Comparison of ENCODE assay signal across 16 cellular contexts in the genomic region with DNA sequence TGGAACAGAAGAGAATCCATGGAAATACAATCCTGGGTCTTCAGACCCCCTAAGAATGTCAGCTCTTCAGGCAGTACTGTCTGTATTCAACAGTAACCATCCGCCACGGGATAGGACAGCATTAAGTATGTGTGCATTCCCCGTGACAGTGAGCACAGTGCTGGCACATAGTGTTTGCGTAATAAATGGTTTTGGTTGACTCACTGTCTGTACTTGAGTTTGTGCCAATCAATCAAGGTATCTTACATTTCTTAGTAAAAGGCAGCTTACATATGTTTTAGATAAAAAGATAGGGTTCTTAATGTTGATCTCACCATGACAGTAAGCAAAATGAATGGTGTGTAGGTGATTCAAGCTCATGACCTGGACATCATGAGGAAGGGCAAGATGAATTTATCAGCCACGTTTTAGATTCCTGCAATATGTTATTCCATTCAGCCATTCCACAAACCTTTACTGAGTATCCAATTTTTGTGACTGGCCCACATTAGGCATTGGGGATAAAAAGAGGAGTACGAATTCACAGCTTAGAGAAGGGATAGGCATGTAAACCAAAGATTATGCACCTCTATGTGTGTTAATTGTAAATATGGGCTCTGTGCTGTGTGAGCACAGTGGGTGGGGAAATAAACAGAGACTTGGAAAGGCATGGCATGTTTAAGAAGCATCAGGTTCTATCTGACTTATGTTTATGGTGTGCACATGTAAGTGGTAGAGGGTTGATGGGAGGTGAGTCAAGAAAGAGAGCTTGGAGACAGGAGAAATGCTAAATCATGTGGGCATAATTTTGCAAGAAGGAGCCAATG.
DNase-seq lines count a peak whose midpoint lies in the region; ATAC-seq and TF ChIP-seq lines count a peak whose summit lies in the region.
"Had no signal": no experiment of that assay in that cellular context is flagged by ENCODE, and none has a peak within 500 bp of the region (broad histone marks: within the 10 kb centered on the region; RNA-seq: fewer than 3 reads in every experiment).

No MANE protein-coding gene starts in this region.

- H4K20me1 ChIP-seq in PC-3 (ENCODE audit: low read length) (no peaks in the 10 kb centered on the region), fibroblast of lung (ENCODE audit: control insufficient read depth, extremely low read depth, insufficient read depth, low read length) (no peaks in the 10 kb centered on the region)

- intact Hi-C loops in PC-3 (cut with micrococcal nuclease) (no loop called here), posterior vena cava (cut with DNase I) (no loop called here)

- H3K4me3 ChIP-seq in PC-3 (ENCODE audit: low read length) (no peak overlapping the region), fibroblast of lung (replicated peaks in 1 of 4; ENCODE audit: control extremely low read depth in 1 of 4, insufficient read depth in 1 of 4, low read depth in 3 of 4, low read length in 4 of 4) (no peak overlapping the region)

- no peaks in the 10 kb centered on the region for H3K9me2 ChIP-seq in PC-3 (replicated peaks; ENCODE audit: low read length)

- H3K4me1 ChIP-seq in PC-3 (ENCODE audit: insufficient read depth, low read length): peaks cover 18% of the 10 kb centered on the region
- no peaks in the 10 kb centered on the region for H3K4me1 ChIP-seq in fibroblast of lung (ENCODE audit: control insufficient read depth, extremely low read depth, insufficient read depth, low read length)

- peak overlapping the region; percentile 33 for H3K4me2 ChIP-seq in PC-3 (ENCODE audit: low read length)
- no peak overlapping the region for H3K4me2 ChIP-seq in fibroblast of lung (ENCODE audit: extremely low read depth, insufficient read depth, low read length)

- H2AFZ ChIP-seq in PC-3 (ENCODE audit: low read length): peak overlapping the region; percentile 27
- no peak overlapping the region for H2AFZ ChIP-seq in fibroblast of lung (ENCODE audit: low read length)

- peak; percentile 61 for ATAC-seq in PC-3
- no peak for ATAC-seq in HG03378 (IDR thresholded peaks at IDR 0.05; ENCODE audit: unreplicated experiment)
- ATAC-seq: activated naive CD4-positive, alpha-beta T cell treated with anti-CD3 and anti-CD28 coated beads, Interleukin-2, amount 50 U/mL, for 72 hours; left cardiac atrium had no signal

- DNase-seq in DMS53 (lab: John Stamatoyannopoulos, UW): peak; percentile 47
- DNase-seq in DMS53 treated with DMSO at 0.1 percent for 48 hours (lab: John Stamatoyannopoulos, UW; ENCODE audit: unreplicated experiment): no peak
- DNase-seq in PC-3: peak; percentile 87
- peak; percentile 37 to 57 for DNase-seq in fibroblast of lung (ENCODE audit: low read depth in 2 of 2)
- peak; percentile 72 for DNase-seq in renal cortical epithelial cell (ENCODE audit: low read depth)
- no peak for DNase-seq in GM10248 (ENCODE audit: extremely low spot score)
- no peak for DNase-seq in posterior vena cava (ENCODE audit: low spot score)
- DNase-seq: 8988T; activated T-cell treated with anti-CD3 and anti-CD28 coated beads for 4 hours; central memory CD4-positive, alpha-beta T cell; left cardiac atrium; naive B cell; NCI-H1092 treated with DMSO at 0.1 percent for 48 hours; stimulated activated CD8-positive, alpha-beta memory T cell treated with anti-CD3 and anti-CD28 coated beads, Interleukin-4, amount 100 ng/mL, for 48 hours had no signal

- H3K9ac ChIP-seq in PC-3 (ENCODE audit: low read length) (no peak overlapping the region), fibroblast of lung (ENCODE audit: insufficient read depth, low read length) (no peak overlapping the region)

- H3K27ac ChIP-seq in PC-3 (ENCODE audit: low read length): no peak overlapping the region
- no peak overlapping the region for H3K27ac ChIP-seq in fibroblast of lung (ENCODE audit: insufficient read depth, low read length)

- CTCF ChIA-PET in PC-3 (lab: Charles Lee) (no interaction called here), GM10248 (lab: Yijun Ruan, JAX) (no interaction called here)

- no peak for TF ChIP-seq CTCF in PC-3 (conservative IDR thresholded peaks at IDR 0.05; ENCODE audit: low read depth, low read length)
- no peak for TF ChIP-seq CTCF in fibroblast of lung (conservative IDR thresholded peaks at IDR 0.05 in 1 of 2, IDR thresholded peaks at IDR 0.05 in 1 of 2; ENCODE audit: low read depth in 1 of 2, low read length in 2 of 2)
- no peak for TF ChIP-seq CTCF in GM10248 (IDR thresholded peaks at IDR 0.05; ENCODE audit: control extremely low read depth, extremely low read depth, low read depth, missing control alignments)

- H3K36me3 ChIP-seq in PC-3 (ENCODE audit: low read depth, low read length): no peaks in the 10 kb centered on the region
- H3K36me3 ChIP-seq in fibroblast of lung (ENCODE audit: control insufficient read depth, insufficient read depth, low read length): no peaks in the 10 kb centered on the region

- no TSS peak for BruUV-seq in PC-3 (replicated peaks; lab: Mats Ljungman, UMichigan)

- H3K9me3 ChIP-seq in PC-3 (ENCODE audit: low read length) (no peaks in the 10 kb centered on the region), fibroblast of lung (ENCODE audit: control insufficient read depth, insufficient read depth, low read depth, low read length) (no peaks in the 10 kb centered on the region)

- H3F3A ChIP-seq in PC-3 (ENCODE audit: low read length, unreplicated experiment): no peaks in the 10 kb centered on the region

- H3K79me2 ChIP-seq in PC-3 (ENCODE audit: low read length) (no peaks in the 10 kb centered on the region), fibroblast of lung (ENCODE audit: control insufficient read depth, insufficient read depth, low read length) (no peaks in the 10 kb centered on the region)

- POLR2A ChIA-PET in PC-3 (lab: Charles Lee; ENCODE audit: unreplicated experiment): no interaction called here
- POLR2A ChIA-PET in GM10248 (lab: Yijun Ruan, JAX): no interaction called here

- H3K27me3 ChIP-seq in PC-3 (ENCODE audit: low read length) (no peaks in the 10 kb centered on the region), fibroblast of lung (ENCODE audit: control insufficient read depth, insufficient read depth, low read length) (no peaks in the 10 kb centered on the region)

Comparison
In these comparisons a context has a peak if more than half of its experiments do, and no peak if none do; other contexts are left out.
1. DNase-seq: peak in DMS53 (single experiment), PC-3 (single experiment), fibroblast of lung (2 of 2) and renal cortical epithelial cell (single experiment); none in DMS53 treated with DMSO at 0.1 percent for 48 hours (single experiment), GM10248 (single experiment) and posterior vena cava (single experiment).